Comparison of ENCODE assay signal across 9 cellular contexts in the genomic region with DNA sequence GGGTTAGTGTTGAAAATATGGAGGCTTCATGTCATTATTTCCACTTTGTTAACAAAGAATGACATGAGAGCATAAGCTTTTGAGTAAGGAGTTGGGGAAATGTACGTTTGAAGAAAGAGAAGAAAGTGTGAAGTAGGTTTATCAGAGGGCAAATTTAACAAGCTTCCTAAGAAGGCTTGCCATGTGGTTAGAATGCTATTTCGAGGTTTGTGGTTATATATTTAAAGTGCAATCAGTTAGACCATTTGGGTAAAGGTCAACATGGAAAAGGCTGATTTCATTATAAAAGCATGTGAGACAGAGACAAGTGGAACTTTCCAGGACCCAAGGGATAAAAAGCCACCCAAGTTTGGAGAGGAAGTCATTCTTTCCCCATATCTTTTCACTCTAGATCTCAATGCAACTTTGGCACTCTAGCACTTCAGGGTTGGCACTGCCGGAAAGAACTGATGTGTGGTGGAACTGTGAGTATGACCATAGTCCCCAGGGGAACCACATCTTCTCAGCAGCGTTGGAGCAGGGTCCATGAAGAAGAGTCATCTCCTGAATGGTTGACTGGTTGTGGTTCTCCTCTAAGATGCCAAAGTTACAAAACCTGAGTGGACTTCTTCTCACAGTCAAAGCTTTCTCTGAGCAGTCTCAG.
DNase-seq lines count a peak whose midpoint lies in the region; ATAC-seq lines count a peak whose summit lies in the region.
"Had no signal": no experiment of that assay in that cellular context is flagged by ENCODE, and none has a peak within 500 bp of the region (broad histone marks: within the 10 kb centered on the region; RNA-seq: fewer than 3 reads in every experiment).

No MANE protein-coding gene starts in this region.

- peaks cover 52% of the 10 kb centered on the region for H3K4me1 Mint-ChIP-seq in activated CD4-positive, alpha-beta T cell treated with anti-CD3 and anti-CD28 coated beads, Interleukin-2, amount 10 ng/mL, durations not matched to agents 7 days and 5 days

- peaks cover 2% of the 10 kb centered on the region for H3K36me3 Mint-ChIP-seq in activated CD4-positive, alpha-beta T cell treated with anti-CD3 and anti-CD28 coated beads, Interleukin-2, amount 10 ng/mL, durations not matched to agents 7 days and 5 days (ENCODE audit: low read depth)

- POLR2A ChIA-PET in activated CD4-positive, alpha-beta T cell treated with anti-CD3 and anti-CD28 coated beads, Interleukin-2, amount 10 ng/mL, durations not matched to agents 7 days and 5 days (lab: Charles Lee): interaction anchor here (0.7 kb wide), 1 partner anchor 173 kb away, joined by 5 read pairs; no protein-coding TSS in a partner anchor

- H3K9me3 Mint-ChIP-seq in activated CD4-positive, alpha-beta T cell treated with anti-CD3 and anti-CD28 coated beads, Interleukin-2, amount 10 ng/mL, durations not matched to agents 7 days and 5 days: no peaks in the 10 kb centered on the region

- ATAC-seq in HG03196 (IDR thresholded peaks at IDR 0.05; ENCODE audit: unreplicated experiment): peak; percentile 78
- ATAC-seq in HG02852 (IDR thresholded peaks at IDR 0.05; ENCODE audit: unreplicated experiment): no peak

- H3K27me3 Mint-ChIP-seq in activated CD4-positive, alpha-beta T cell treated with anti-CD3 and anti-CD28 coated beads, Interleukin-2, amount 10 ng/mL, durations not matched to agents 7 days and 5 days: no peaks in the 10 kb centered on the region

- H3K27ac Mint-ChIP-seq in activated CD4-positive, alpha-beta T cell treated with anti-CD3 and anti-CD28 coated beads, Interleukin-2, amount 10 ng/mL, durations not matched to agents 7 days and 5 days: peak overlapping the region; percentile 25

- CTCF ChIA-PET in activated CD4-positive, alpha-beta T cell treated with anti-CD3 and anti-CD28 coated beads, Interleukin-2, amount 10 ng/mL, durations not matched to agents 7 days and 5 days (lab: Charles Lee): interaction anchor here (1.5 to 1.6 kb wide), 2 partner anchors 11 to 21 kb away, joined by 5 to 6 read pairs; no protein-coding TSS in a partner anchor

- H3K4me3 Mint-ChIP-seq in activated CD4-positive, alpha-beta T cell treated with anti-CD3 and anti-CD28 coated beads, Interleukin-2, amount 10 ng/mL, durations not matched to agents 7 days and 5 days: no peak overlapping the region

- DNase-seq in SIG-M5 treated with dmso at 0.1 percent for 504 hours (lab: John Stamatoyannopoulos, UW; ENCODE audit: unreplicated experiment) (peak; percentile 28), SIG-M5 (lab: John Stamatoyannopoulos, UW) (no peak), NCI-H2107 (lab: John Stamatoyannopoulos, UW) (no peak), mucosa of gallbladder (ENCODE audit: low spot score) (no peak)
- no peak for DNase-seq in activated CD4-positive, alpha-beta T cell treated with anti-CD3 and anti-CD28 coated beads, Interleukin-2, amount 10 ng/mL, durations not matched to agents 7 days and 5 days
- peak; percentile 41 to 43 for DNase-seq in stimulated activated CD4-positive, alpha-beta T cell treated with anti-CD3 and anti-CD28 coated beads, Interleukin-2, amount 100 ng/mL, for 24 hours
- DNase-seq: 8988T had no signal

Comparison
In these comparisons a context has a peak if more than half of its experiments do, and no peak if none do; other contexts are left out.
1. DNase-seq: peak in SIG-M5 treated with dmso at 0.1 percent for 504 hours (single experiment) and stimulated activated CD4-positive, alpha-beta T cell treated with anti-CD3 and anti-CD28 coated beads, Interleukin-2, amount 100 ng/mL, for 24 hours (2 of 2); none in SIG-M5 (single experiment), activated CD4-positive, alpha-beta T cell treated with anti-CD3 and anti-CD28 coated beads, Interleukin-2, amount 10 ng/mL, durations not matched to agents 7 days and 5 days (single experiment), NCI-H2107 (single experiment) and mucosa of gallbladder (single experiment).